In the genomic region with DNA sequence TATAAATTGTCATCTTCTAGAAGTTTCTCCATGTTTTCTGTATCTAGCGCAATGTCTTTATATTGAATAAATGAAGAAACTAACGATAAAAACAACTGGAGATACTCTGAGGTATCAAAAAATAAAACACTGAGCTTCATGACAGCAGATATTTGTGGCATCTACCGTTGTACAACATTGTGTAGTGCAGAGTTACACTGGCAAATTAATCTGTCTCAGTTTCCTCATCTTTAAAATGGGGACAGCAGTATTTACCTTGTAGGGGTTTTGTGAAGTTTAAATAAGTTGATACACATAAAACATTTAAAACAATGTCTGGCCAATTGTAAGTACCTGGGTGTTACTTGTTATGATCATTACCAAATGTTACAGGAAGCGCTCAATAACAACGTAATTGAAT, we compare ENCODE assay signal across 2 cellular contexts.
TF ChIP-seq lines count a peak whose summit lies in the region.

No MANE protein-coding gene starts in this region.

TF ChIP-seq in K562, 482 proteins besides CTCF, POLR2A, EP300 and RAD21:
- peak; percentile 29; the same call in 1 of the 2 replicates for TF ChIP-seq ADNP (tag; IDR thresholded peaks at IDR 0.05)
- TF ChIP-seq KDM1A (IDR thresholded peaks at IDR 0.05), result peak in 1 of 2 experiments; percentile 67; a peak in 2 of 4 replicates
- TF ChIP-seq RBM25 (IDR thresholded peaks at IDR 0.05; ENCODE audit: low read depth, low read length, severe bottlenecking), result peak; percentile 98
- peak; percentile 84; the same call in 1 of the 2 replicates for TF ChIP-seq BCOR (IDR thresholded peaks at IDR 0.05)
- TF ChIP-seq RBBP5 (IDR thresholded peaks at IDR 0.05; ENCODE audit: borderline replicate concordance, insufficient read depth, low read length, poor library complexity, severe bottlenecking), result no peak
- no peak for TF ChIP-seq RCOR1 (IDR thresholded peaks at IDR 0.05; ENCODE audit: borderline replicate concordance in 1 of 2, low read depth in 2 of 2, low read length in 2 of 2)

TF ChIP-seq in SK-N-SH treated with all-trans-retinoic acid at 6 μM for 48 hours, 23 proteins besides CTCF, POLR2A, EP300 and RAD21:
- TF ChIP-seq ZFP3 (CRISPR knock-in tag; IDR thresholded peaks at IDR 0.05), result no peak
- TF ChIP-seq, protein P1, sequence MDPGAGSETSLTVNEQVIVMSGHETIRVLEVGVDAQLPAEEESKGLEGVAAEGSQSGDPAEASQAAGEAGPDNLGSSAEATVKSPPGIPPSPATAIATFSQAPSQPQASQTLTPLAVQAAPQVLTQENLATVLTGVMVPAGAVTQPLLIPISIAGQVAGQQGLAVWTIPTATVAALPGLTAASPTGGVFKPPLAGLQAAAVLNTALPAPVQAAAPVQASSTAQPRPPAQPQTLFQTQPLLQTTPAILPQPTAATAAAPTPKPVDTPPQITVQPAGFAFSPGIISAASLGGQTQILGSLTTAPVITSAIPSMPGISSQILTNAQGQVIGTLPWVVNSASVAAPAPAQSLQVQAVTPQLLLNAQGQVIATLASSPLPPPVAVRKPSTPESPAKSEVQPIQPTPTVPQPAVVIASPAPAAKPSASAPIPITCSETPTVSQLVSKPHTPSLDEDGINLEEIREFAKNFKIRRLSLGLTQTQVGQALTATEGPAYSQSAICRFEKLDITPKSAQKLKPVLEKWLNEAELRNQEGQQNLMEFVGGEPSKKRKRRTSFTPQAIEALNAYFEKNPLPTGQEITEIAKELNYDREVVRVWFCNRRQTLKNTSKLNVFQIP (CRISPR knock-in tag; IDR thresholded peaks at IDR 0.05; ENCODE audit: borderline replicate concordance, low read depth), result no peak
- no peak for TF ChIP-seq CSRNP3 (CRISPR knock-in tag; IDR thresholded peaks at IDR 0.05)
- TF ChIP-seq ZNF70 (CRISPR knock-in tag; IDR thresholded peaks at IDR 0.05), result no peak
- TF ChIP-seq ZC3H10 (CRISPR knock-in tag; IDR thresholded peaks at IDR 0.05), result no peak
- TF ChIP-seq CREB5 (CRISPR knock-in tag; IDR thresholded peaks at IDR 0.05; ENCODE audit: low read depth), result no peak
- TF ChIP-seq ISL1 (CRISPR knock-in tag; IDR thresholded peaks at IDR 0.05), result no peak
- no peak for TF ChIP-seq OSR1 (CRISPR knock-in tag; IDR thresholded peaks at IDR 0.05)
- TF ChIP-seq BACH2 (CRISPR knock-in tag; IDR thresholded peaks at IDR 0.05; ENCODE audit: borderline replicate concordance), result no peak
- TF ChIP-seq ZNF8 (CRISPR knock-in tag; IDR thresholded peaks at IDR 0.05), result no peak
- no peak for TF ChIP-seq TOX (CRISPR knock-in tag; IDR thresholded peaks at IDR 0.05; ENCODE audit: borderline replicate concordance)
- TF ChIP-seq, protein P2, sequence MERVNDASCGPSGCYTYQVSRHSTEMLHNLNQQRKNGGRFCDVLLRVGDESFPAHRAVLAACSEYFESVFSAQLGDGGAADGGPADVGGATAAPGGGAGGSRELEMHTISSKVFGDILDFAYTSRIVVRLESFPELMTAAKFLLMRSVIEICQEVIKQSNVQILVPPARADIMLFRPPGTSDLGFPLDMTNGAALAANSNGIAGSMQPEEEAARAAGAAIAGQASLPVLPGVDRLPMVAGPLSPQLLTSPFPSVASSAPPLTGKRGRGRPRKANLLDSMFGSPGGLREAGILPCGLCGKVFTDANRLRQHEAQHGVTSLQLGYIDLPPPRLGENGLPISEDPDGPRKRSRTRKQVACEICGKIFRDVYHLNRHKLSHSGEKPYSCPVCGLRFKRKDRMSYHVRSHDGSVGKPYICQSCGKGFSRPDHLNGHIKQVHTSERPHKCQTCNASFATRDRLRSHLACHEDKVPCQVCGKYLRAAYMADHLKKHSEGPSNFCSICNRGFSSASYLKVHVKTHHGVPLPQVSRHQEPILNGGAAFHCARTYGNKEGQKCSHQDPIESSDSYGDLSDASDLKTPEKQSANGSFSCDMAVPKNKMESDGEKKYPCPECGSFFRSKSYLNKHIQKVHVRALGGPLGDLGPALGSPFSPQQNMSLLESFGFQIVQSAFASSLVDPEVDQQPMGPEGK (CRISPR knock-in tag; IDR thresholded peaks at IDR 0.05; ENCODE audit: borderline replicate concordance), result no peak
- no peak for TF ChIP-seq ZFP30 (CRISPR knock-in tag; IDR thresholded peaks at IDR 0.05)
- TF ChIP-seq ARNTL (CRISPR knock-in tag; IDR thresholded peaks at IDR 0.05; ENCODE audit: borderline replicate concordance, low read depth), result no peak
- no peak for TF ChIP-seq ESRRG (CRISPR knock-in tag; IDR thresholded peaks at IDR 0.05)
- no peak for TF ChIP-seq CSDC2 (CRISPR knock-in tag; IDR thresholded peaks at IDR 0.05)
- TF ChIP-seq GLIS3 (CRISPR knock-in tag; IDR thresholded peaks at IDR 0.05), result no peak
- TF ChIP-seq RARB (CRISPR knock-in tag; IDR thresholded peaks at IDR 0.05), result no peak
